ENCODE assay signal across 29 cellular contexts in the genomic region with DNA sequence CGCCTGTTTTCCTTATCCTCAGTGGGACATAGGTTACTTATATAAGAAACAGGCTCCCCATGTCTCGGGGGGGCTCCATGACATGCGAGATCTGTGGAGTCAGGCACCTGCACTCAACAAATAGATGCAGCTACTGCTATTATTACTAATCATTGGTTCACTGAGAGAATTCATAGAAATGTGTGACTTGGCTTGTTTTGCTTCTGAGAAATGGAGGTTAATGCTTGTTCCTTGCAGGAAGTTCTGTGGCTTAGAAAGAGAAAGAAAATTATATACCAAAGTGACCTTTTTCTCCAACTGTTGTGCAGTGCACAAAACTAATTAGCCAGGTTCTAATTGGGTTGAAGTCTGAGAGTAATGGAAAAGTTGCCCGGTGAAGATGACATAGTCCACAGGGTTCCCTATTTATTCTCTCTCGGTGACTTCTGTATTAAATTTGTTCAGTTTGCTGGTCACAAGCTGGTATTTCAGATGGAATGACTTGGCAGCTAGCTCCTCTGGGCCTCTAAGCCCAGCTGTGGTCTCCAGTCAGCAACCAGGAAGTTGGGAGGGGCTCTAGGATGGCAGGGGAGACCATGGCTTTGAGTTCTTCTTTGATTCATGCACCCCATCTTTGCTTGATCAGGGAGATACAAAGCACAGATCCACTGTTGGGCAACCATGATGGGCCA. TPM values are rescaled to one million over a fixed set of nuclear protein-coding genes. Genes with fewer than 3 reads are reported as not detected.
DNase-seq lines count a peak whose midpoint lies in the region; ATAC-seq and TF ChIP-seq lines count a peak whose summit lies in the region.
"Had no signal": no experiment of that assay in that cellular context is flagged by ENCODE, and none has a peak within 500 bp of the region (broad histone marks: within the 10 kb centered on the region; RNA-seq: fewer than 3 reads in every experiment).

No MANE protein-coding gene starts in this region.

- H3K9me3 Mint-ChIP-seq in effector memory CD8-positive, alpha-beta T cell: no peaks in the 10 kb centered on the region
- H3K9me3 Mint-ChIP-seq in endodermal cell: no peaks in the 10 kb centered on the region
- H3K9me3 Mint-ChIP-seq: CD4-positive, alpha-beta T cell; naive thymus-derived CD8-positive, alpha-beta T cell had no signal

- H3K4me1 ChIP-seq in endodermal cell (ENCODE audit: control insufficient read depth, insufficient read depth, low read length): no peaks in the 10 kb centered on the region
- H3K4me1 ChIP-seq: colonic mucosa, esophagus muscularis mucosa, left ventricle myocardium inferior had no signal

- H3K9me3 ChIP-seq in endodermal cell (ENCODE audit: control insufficient read depth, low read length): no peaks in the 10 kb centered on the region
- H3K9me3 ChIP-seq: colonic mucosa, esophagus muscularis mucosa, left ventricle myocardium inferior, upper lobe of left lung had no signal

- no peaks in the 10 kb centered on the region for H3K36me3 ChIP-seq in endodermal cell (ENCODE audit: control insufficient read depth, insufficient read depth, low read length)
- H3K36me3 ChIP-seq: colonic mucosa, esophagus muscularis mucosa, left ventricle myocardium inferior, upper lobe of left lung, WERI-Rb-1 had no signal

- 90 to 100% methylated on average over 3 to 5 of the region's 5 CpGs for WGBS in endodermal cell (ENCODE audit: insufficient coverage in 1 of 2, insufficient read length in 1 of 2), 2 experiments

- H3K36me3 Mint-ChIP-seq in effector memory CD8-positive, alpha-beta T cell (ENCODE audit: insufficient read depth): no peaks in the 10 kb centered on the region
- H3K36me3 Mint-ChIP-seq in endodermal cell (ENCODE audit: low read depth): no peaks in the 10 kb centered on the region
- H3K36me3 Mint-ChIP-seq: mesothelial cell of epicardium; naive thymus-derived CD8-positive, alpha-beta T cell had no signal

- H3K27ac ChIP-seq in endodermal cell (ENCODE audit: low read depth, low read length): no peak overlapping the region
- H3K27ac ChIP-seq: 22Rv1, colonic mucosa, esophagus muscularis mucosa, GM23248, hepatocyte, left ventricle myocardium inferior, parathyroid adenoma, upper lobe of left lung, WERI-Rb-1 had no signal

- peaks cover under 1 to 12% of the 10 kb centered on the region in 2 donors for H3K27me3 Mint-ChIP-seq in effector memory CD8-positive, alpha-beta T cell
- peaks cover 15% of the 10 kb centered on the region for H3K27me3 Mint-ChIP-seq in endodermal cell (ENCODE audit: insufficient read depth)
- H3K27me3 Mint-ChIP-seq: CD4-positive, alpha-beta T cell had no signal

- DNase-seq in activated CD4-positive, CD25-positive, alpha-beta regulatory T cell treated with anti-CD3 and anti-CD28 coated beads, Interleukin-2, amount 50 U/mL, for 72 hours: no peak
- DNase-seq in stimulated activated naive CD4-positive, alpha-beta T cell treated with Interleukin-2 at 50 U/mL for 16 hours (lab: John Stamatoyannopoulos, UW): peak; percentile 26
- DNase-seq in stimulated activated naive CD4-positive, alpha-beta T cell (lab: John Stamatoyannopoulos, UW): no peak
- DNase-seq in effector memory CD8-positive, alpha-beta T cell: no peak
- DNase-seq in endodermal cell (no peak), NCI-H524 treated with DMSO at 0.1 percent for 48 hours (lab: John Stamatoyannopoulos, UW) (no peak)
- DNase-seq: activated effector memory CD4-positive, alpha-beta T cell treated with Interleukin-2 at 50 U/mL for 16 hours; CD4-positive, alpha-beta T cell; colonic mucosa; DMS 273 treated with DMSO at 0.1 percent for 48 hours; foreskin melanocyte; GM23248; left ventricle myocardium inferior; naive thymus-derived CD8-positive, alpha-beta T cell; NCI-H2081; NCI-H446; T-helper 9 cell; upper lobe of left lung; WERI-Rb-1 had no signal

- peaks cover 5% of the 10 kb centered on the region for H3K27me3 ChIP-seq in endodermal cell (ENCODE audit: control insufficient read depth, insufficient read depth, low read length, poor library complexity, severe bottlenecking)
- H3K27me3 ChIP-seq: colonic mucosa, esophagus muscularis mucosa, hepatocyte, upper lobe of left lung had no signal

- peak overlapping the region; percentile 90 to 95 for H3K27ac Mint-ChIP-seq in effector memory CD8-positive, alpha-beta T cell
- H3K27ac Mint-ChIP-seq in endodermal cell: no peak overlapping the region
- H3K27ac Mint-ChIP-seq: CD4-positive, alpha-beta T cell; mesothelial cell of epicardium had no signal

- no peak for TF ChIP-seq CTCF in endodermal cell (conservative IDR thresholded peaks at IDR 0.05)

- peak overlapping the region; percentile 67 to 71 for H3K4me3 Mint-ChIP-seq in effector memory CD8-positive, alpha-beta T cell
- no peak overlapping the region for H3K4me3 Mint-ChIP-seq in endodermal cell
- H3K4me3 Mint-ChIP-seq: CD4-positive, alpha-beta T cell; mesothelial cell of epicardium; naive thymus-derived CD8-positive, alpha-beta T cell had no signal

- H3K4me1 Mint-ChIP-seq in effector memory CD8-positive, alpha-beta T cell (ENCODE audit: low read depth in 2 of 2): peaks cover 15 to 27% of the 10 kb centered on the region in 2 donors
- no peaks in the 10 kb centered on the region for H3K4me1 Mint-ChIP-seq in endodermal cell
- H3K4me1 Mint-ChIP-seq: mesothelial cell of epicardium had no signal

- peak; percentile 72 to 83 for ATAC-seq in activated CD4-positive, CD25-positive, alpha-beta regulatory T cell treated with anti-CD3 and anti-CD28 coated beads, Interleukin-2, amount 50 U/mL, for 24 hours
- peak; percentile 10 for ATAC-seq in effector memory CD8-positive, alpha-beta T cell (replicated peaks)
- ATAC-seq in GM18858 (IDR thresholded peaks at IDR 0.05; ENCODE audit: unreplicated experiment): no peak
- ATAC-seq: naive thymus-derived CD8-positive, alpha-beta T cell; right cardiac atrium; SK-N-SH treated with all-trans-retinoic acid at 6 μM for 48 hours had no signal

- no peak overlapping the region for H3K4me3 ChIP-seq in endodermal cell (ENCODE audit: low read length)
- H3K4me3 ChIP-seq: colonic mucosa, esophagus muscularis mucosa, GM23248, hepatocyte, left ventricle myocardium inferior, upper lobe of left lung had no signal

- H3K9ac ChIP-seq in endodermal cell (ENCODE audit: extremely low read depth, low read length, poor library complexity, severe bottlenecking): no peak overlapping the region
- H3K9ac ChIP-seq: GM23248, parathyroid adenoma had no signal

RNA-seq across cellular contexts. Expression of a gene that starts 17.6 kb away (rescaled TPM):
- total RNA-seq in endodermal cell: 1 to 10 TPM; 1.5 to 5.1 TPM
- polyA plus RNA-seq in endodermal cell (2013, experiment 1 of 2): 12.9 TPM
- polyA plus RNA-seq in endodermal cell (2013, experiment 2 of 2): 11.2 TPM
- total RNA-seq: OCI-LY7 had no signal
- polyA plus RNA-seq: GM23248 had no signal
